Comparison of ENCODE assay signal across 21 cellular contexts in genomic region chr1:119806489-119806888, GRCh38. TPM values are rescaled to one million over a fixed set of nuclear protein-coding genes. Genes with fewer than 3 reads are reported as not detected.
"Had no signal": no experiment of that assay in that cellular context is flagged by ENCODE, and none has a peak within 500 bp of the region (broad histone marks: within the 10 kb centered on the region; RNA-seq: fewer than 3 reads in every experiment).

No MANE protein-coding gene starts in this region.

- DNase-seq: IMR-90, Karpas-422, KG1, MG63, NCI-H1092, NCI-H1436, NCI-H187, NCI-H2029, NCI-H2081 treated with DMSO at 0.1 percent for 48 hours, NCI-H2171, NCI-H226, NCI-H446, NCI-H510A, NCI-H526, NCI-H748 treated with DMSO at 0.1 percent for 48 hours, Right ventricle myocardium superior, RPMI8226, SIG-M5 had no signal

- FAIRE-seq: RCC 7860 had no signal

- H3K4me1 ChIP-seq: SJSA1 had no signal

- H3K27me3 ChIP-seq: SJSA1 had no signal

- H3K9me3 ChIP-seq: MG63, SJSA1 had no signal

- H3K4me3 ChIP-seq: MG63, SJSA1, SK-N-MC had no signal

- H3K36me3 ChIP-seq: MG63, SJSA1 had no signal

- H3K27ac ChIP-seq: SJSA1, SK-N-MC had no signal

RNA-seq across cellular contexts. Expression of gene REG4, which starts 4.8 kb away (rescaled TPM):
- total RNA-seq: IMR-90, Right ventricle myocardium superior, SJSA1 had no signal
- polyA plus RNA-seq: IMR-90 had no signal

RNA-seq across cellular contexts. Expression of gene HMGCS2, which starts 37.8 kb away (rescaled TPM):
- total RNA-seq: IMR-90, SJSA1 had no signal
- polyA plus RNA-seq: IMR-90 had no signal
